In the genomic region with DNA sequence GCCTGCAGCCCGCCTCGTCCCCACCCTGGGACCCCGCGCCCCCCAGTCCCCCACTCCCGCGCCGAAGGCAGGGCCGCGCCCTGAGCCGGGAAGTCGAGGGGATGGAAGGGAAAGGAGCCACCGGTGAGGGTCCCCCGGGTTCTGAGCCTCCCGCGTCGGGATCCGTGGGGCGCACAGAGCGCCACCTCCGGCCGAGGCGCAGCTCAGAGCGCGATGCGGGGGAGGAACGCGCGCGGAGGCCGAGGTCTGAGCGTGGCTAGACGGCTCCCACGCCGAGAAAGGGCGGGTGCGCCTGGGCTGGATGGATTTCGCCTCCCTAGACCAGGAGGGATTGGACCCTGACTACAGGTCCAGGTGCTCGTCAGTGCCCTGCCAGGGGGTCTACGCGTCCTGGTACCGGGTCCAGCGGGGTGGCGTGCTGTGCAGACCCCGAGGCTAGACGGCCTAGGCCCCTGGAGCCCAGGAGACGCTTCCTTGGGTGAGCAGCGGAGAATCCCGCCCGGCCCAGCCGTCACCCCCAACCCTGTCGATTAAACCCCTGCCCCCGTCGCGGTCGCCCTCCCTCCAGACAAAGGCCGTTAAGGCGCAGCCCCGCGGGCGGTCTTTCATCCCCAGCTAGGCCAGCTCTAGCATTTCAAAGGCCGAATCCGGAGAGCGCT, we compare ENCODE assay signal across 8 cellular contexts. TPM values are rescaled to one million over a fixed set of nuclear protein-coding genes. Genes with fewer than 3 reads are reported as not detected.
DNase-seq lines count a peak whose midpoint lies in the region; ATAC-seq, FAIRE-seq and TF ChIP-seq lines count a peak whose summit lies in the region.

No MANE protein-coding gene starts in this region.

- H3K4me2 ChIP-seq in astrocyte (ENCODE audit: low read length): peak overlapping the region; percentile 83

- peaks cover 10% of the 10 kb centered on the region for H3K4me1 Mint-ChIP-seq in HFFc6 (ENCODE audit: low read depth)
- H3K4me1 Mint-ChIP-seq in astrocyte (ENCODE audit: low read depth, unreplicated experiment): peaks cover 4% of the 10 kb centered on the region

- FAIRE-seq in astrocyte (lab: Jason Lieb, UNC): no peak

- H3K27me3 Mint-ChIP-seq in HFFc6 (ENCODE audit: insufficient read depth) (peaks cover 4% of the 10 kb centered on the region), astrocyte (ENCODE audit: low read depth, unreplicated experiment) (peaks cover 10% of the 10 kb centered on the region)

- H3K4me3 ChIP-seq in astrocyte (ENCODE audit: insufficient read depth, low read depth, low read length) (peak overlapping the region; percentile 17), stomach (peak overlapping the region; percentile 51 to 85 (median 72))

- H3K4me3 Mint-ChIP-seq in HFFc6: no peak overlapping the region
- H3K4me3 Mint-ChIP-seq in astrocyte (ENCODE audit: unreplicated experiment): no peak overlapping the region

- DNase-seq in HFFc6: no peak
- no peak for DNase-seq in astrocyte (ENCODE audit: low read depth)
- peak; percentile 36 for DNase-seq in iris pigment epithelial cell (ENCODE audit: low read depth)
- no peak for DNase-seq in stomach
- no peak for DNase-seq in foreskin melanocyte
- DNase-seq in DMS153 treated with DMSO at 0.1 percent for 48 hours (lab: John Stamatoyannopoulos, UW; ENCODE audit: unreplicated experiment): no peak
- DNase-seq in D341Med (ENCODE audit: low spot score): no peak

- H3K9ac ChIP-seq in astrocyte (ENCODE audit: low read length): no peak overlapping the region

- H3K79me2 ChIP-seq in astrocyte (ENCODE audit: insufficient read depth, low read length): peaks cover 31% of the 10 kb centered on the region

- H3K36me3 ChIP-seq in astrocyte (ENCODE audit: insufficient read depth, low read length): no peaks in the 10 kb centered on the region
- no peaks in the 10 kb centered on the region for H3K36me3 ChIP-seq in stomach

- H3K9me3 Mint-ChIP-seq in HFFc6: no peaks in the 10 kb centered on the region
- peaks cover 2% of the 10 kb centered on the region for H3K9me3 Mint-ChIP-seq in astrocyte (ENCODE audit: unreplicated experiment)

- peak overlapping the region; percentile 56 for H2AFZ ChIP-seq in astrocyte (ENCODE audit: low read depth, low read length)

- TF ChIP-seq CTCF in HFFc6 (IDR thresholded peaks at IDR 0.05) (peak; percentile 22; the same call in 1 of the 2 replicates), astrocyte (IDR thresholded peaks at IDR 0.05; ENCODE audit: insufficient read depth, low read depth, low read length) (peak; percentile 3), stomach (IDR thresholded peaks at IDR 0.05) (no peak)

- WGBS in stomach, 5 donors: 8 to 21% (median 10%) methylated on average over 38 to 63 of the region's 63 CpGs

- intact Hi-C loops in stomach (cut with DNase I; ENCODE audit: low total_unique reads): no loop called here

- no peak for TF ChIP-seq EP300 in stomach (IDR thresholded peaks at IDR 0.05)

- H3K27ac ChIP-seq in astrocyte (ENCODE audit: low read depth, low read length) (no peak overlapping the region), stomach (peak overlapping the region; percentile 83 to 95 (median 92))

- H3K4me1 ChIP-seq in astrocyte (ENCODE audit: insufficient read depth, low read length) (peaks cover 24% of the 10 kb centered on the region), stomach (peaks cover 51 to 68% (median 62%) of the 10 kb centered on the region in 4 donors)

- ATAC-seq in GM21529 (IDR thresholded peaks at IDR 0.05; ENCODE audit: unreplicated experiment): no peak

- H3K9me3 ChIP-seq in astrocyte (ENCODE audit: insufficient read depth, low read depth, low read length) (no peaks in the 10 kb centered on the region), stomach (no peaks in the 10 kb centered on the region)

- H3K27ac Mint-ChIP-seq in HFFc6 (no peak overlapping the region), astrocyte (ENCODE audit: unreplicated experiment) (no peak overlapping the region)

- no peak for TF ChIP-seq POLR2A in stomach (IDR thresholded peaks at IDR 0.05)

- H3K27me3 ChIP-seq in astrocyte (ENCODE audit: insufficient read depth, low read length) (peaks cover 20% of the 10 kb centered on the region), stomach (peaks cover 5 to 83% (median 47%) of the 10 kb centered on the region in 3 donors)

- H3K36me3 Mint-ChIP-seq in HFFc6 (ENCODE audit: low read depth) (no peaks in the 10 kb centered on the region), astrocyte (ENCODE audit: low read depth, unreplicated experiment) (no peaks in the 10 kb centered on the region)

- H4K20me1 ChIP-seq in astrocyte (ENCODE audit: insufficient read depth, low read length): peaks cover 19% of the 10 kb centered on the region

RNA-seq across cellular contexts. Expression of a gene that starts 1.0 kb away (rescaled TPM):
- 1 to 10 TPM; 7.1 to 8.7 (median 7.8) TPM for total RNA-seq in HFFc6 (2021; fragmentation: NEBNext Ultra II Directional; extraction: Animal tissue kit (Norgen Biotek cat#: 25700))
- total RNA-seq in astrocyte (47.1 and 52.9 TPM in 2 replicates), stomach (10 to 100 TPM; 11.1 to 93.0 (median 55.9) TPM)
- 10 to 100 TPM; 15.0 to 36.0 (median 25.3) TPM for polyA plus RNA-seq in stomach

Comparison
In these comparisons a context has a peak if more than half of its experiments do, and no peak if none do; other contexts are left out.
1. CTCF ChIP-seq: peak in HFFc6 (single experiment) and astrocyte (single experiment); none in stomach (0 of 7).